ENCODE assay signal across 8 cellular contexts in the genomic region with DNA sequence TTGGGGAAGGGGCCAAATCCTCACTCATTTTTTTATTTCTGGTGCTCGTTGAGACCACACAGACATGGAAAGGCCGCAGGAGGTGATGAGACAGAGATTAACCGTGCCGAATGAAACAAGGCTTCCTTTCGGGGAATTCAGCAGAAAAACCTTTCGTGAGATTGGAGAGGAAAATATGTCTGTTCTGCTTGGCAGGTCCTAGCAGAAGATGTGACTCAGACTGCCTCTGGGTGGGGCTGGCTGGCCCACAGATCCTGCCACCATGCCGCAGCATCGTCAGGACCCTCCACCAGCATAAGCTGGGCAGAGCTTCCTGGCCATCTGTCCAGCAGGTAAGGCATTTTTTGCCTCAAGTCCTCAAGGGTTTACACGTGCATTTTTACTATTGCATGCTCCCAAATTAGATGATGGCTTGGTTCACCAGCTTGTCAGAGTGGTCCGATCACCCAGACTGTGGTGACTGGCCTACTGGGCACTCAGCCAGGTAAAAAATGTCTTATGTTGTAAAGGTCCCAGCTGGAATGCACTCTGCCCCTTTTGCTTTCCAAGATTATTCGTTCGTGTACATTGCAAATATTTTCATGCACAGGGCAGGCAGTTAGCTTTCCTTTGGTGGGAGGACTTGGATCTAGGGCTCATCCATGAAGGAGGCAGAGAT. TPM values are rescaled to one million over a fixed set of nuclear protein-coding genes. Genes with fewer than 3 reads are reported as not detected.
DNase-seq lines count a peak whose midpoint lies in the region; ATAC-seq, FAIRE-seq and TF ChIP-seq lines count a peak whose summit lies in the region.

No MANE protein-coding gene starts in this region.

- peak; percentile 19 to 41 (median 35); a peak in 4 of 6 replicates for TF ChIP-seq CTCF in GM12878 (IDR thresholded peaks at IDR 0.05 in 2 of 3, conservative IDR thresholded peaks at IDR 0.05 in 1 of 3; ENCODE audit: control insufficient read depth in 2 of 3, extremely low read depth in 1 of 3, insufficient read depth in 1 of 3, low read depth in 3 of 3, low read length in 3 of 3)

- intact Hi-C loops in GM12878 (cut with micrococcal nuclease; ENCODE audit: unreplicated experiment) = no loop called here

- H3K36me3 Mint-ChIP-seq in T-helper 17 cell (ENCODE audit: low read depth) = peaks cover 7% of the 10 kb centered on the region

- no peak for TF ChIP-seq RAD21 in GM12878 (IDR thresholded peaks at IDR 0.05; ENCODE audit: insufficient read depth, low read depth, low read length)

- SMC1A ChIA-PET in GM12878 (lab: Charles Lee; ENCODE audit: uncharacterized antibody, unreplicated experiment) = interaction anchor here (0.7 to 3.5 kb wide), 6 partner anchors 8 to 55 kb away, joined by 3 to 36 read pairs (median 6); a partner anchor contains a TSS

- peaks cover 43% of the 10 kb centered on the region for H3K4me1 Mint-ChIP-seq in T-helper 17 cell

- no peaks in the 10 kb centered on the region; a peak in 2 of 4 replicates for H3K36me3 ChIP-seq in GM12878 (ENCODE audit: control insufficient read depth in 2 of 2, insufficient read depth in 2 of 2, low read length in 1 of 2)

- H3K4me3 ChIP-seq in GM12878 = peak overlapping the region; percentile 92

- BruUV-seq in GM12878 (replicated peaks; lab: Mats Ljungman, UMichigan) = no TSS peak

- peak overlapping the region; percentile 94 for H3K4me3 Mint-ChIP-seq in T-helper 17 cell

- peak overlapping the region; percentile 94 for H3K9ac ChIP-seq in GM12878 (ENCODE audit: control insufficient read depth, insufficient read depth, low read length)

- peak overlapping the region; percentile 99 for H3K27ac ChIP-seq in GM12878 (ENCODE audit: control insufficient read depth, insufficient read depth)
- H3K27ac ChIP-seq in layer of hippocampus (ENCODE audit: low read depth, low read length) = peak overlapping the region; percentile 49

- peaks cover 9% of the 10 kb centered on the region for H3K4me1 ChIP-seq in GM12878 (ENCODE audit: control insufficient read depth, insufficient read depth, low read length)

- 9% methylated on average over 11 of the region's 12 CpGs for WGBS in GM12878 (ENCODE audit: insufficient coverage, insufficient replicate concordance, low lambda C conversion rate, missing lambda C conversion rate)

- H3K27me3 ChIP-seq in GM12878 (replicated peaks in 1 of 2; ENCODE audit: control insufficient read depth in 2 of 2, insufficient read depth in 2 of 2, low read length in 1 of 2) (no peaks in the 10 kb centered on the region), layer of hippocampus (ENCODE audit: control insufficient read depth, insufficient read depth, low read length) (no peaks in the 10 kb centered on the region)

- CTCF ChIA-PET in GM12878 (lab: Yijun Ruan, JAX) = interaction anchor here (0.5 to 6.0 kb wide), 14 partner anchors 12 to 499 kb away, joined by 3 to 36 read pairs (median 6); a partner anchor contains a TSS

- no peaks in the 10 kb centered on the region for H4K20me1 ChIP-seq in GM12878 (ENCODE audit: control insufficient read depth, insufficient read depth)

- H3K9me3 ChIP-seq in T-helper 17 cell (ENCODE audit: control insufficient read depth, low read length, poor library complexity, severe bottlenecking) = no peaks in the 10 kb centered on the region
- H3K9me3 ChIP-seq in GM12878 (replicated peaks; ENCODE audit: control insufficient read depth, insufficient read depth, low read length) = no peaks in the 10 kb centered on the region

- in situ Hi-C loops in GM12878 (cut with MboI) = no loop called here

- RAD21 ChIA-PET in GM12878 (lab: Charles Lee; ENCODE audit: unreplicated experiment) = interaction anchor here (0.7 to 4.0 kb wide), 4 partner anchors 10 to 238 kb away, joined by 3 to 65 read pairs (median 5); a partner anchor contains a TSS

- H2AFZ ChIP-seq in GM12878 (ENCODE audit: control insufficient read depth, low read depth, low read length) = no peak overlapping the region; the same call in 1 of the 2 replicates

- H3K79me2 ChIP-seq in GM12878 (ENCODE audit: control insufficient read depth, insufficient read depth, low read length) = peaks cover 43% of the 10 kb centered on the region

- TF ChIP-seq POLR2A in GM12878 (IDR thresholded peaks at IDR 0.05; ENCODE audit: low read depth, low read length) = peak; percentile 62; the same call in 1 of the 2 replicates

- no peaks in the 10 kb centered on the region for H3K27me3 Mint-ChIP-seq in T-helper 17 cell

- H3K27ac Mint-ChIP-seq in T-helper 17 cell = peak overlapping the region; percentile 91

- peak; percentile 32 for ATAC-seq in HG03565 (IDR thresholded peaks at IDR 0.05; ENCODE audit: unreplicated experiment)
- no peak for ATAC-seq in T-helper 17 cell
- ATAC-seq in GM12878 = peak; percentile 50

- peak overlapping the region; percentile 95 for H3K4me2 ChIP-seq in GM12878 (ENCODE audit: control insufficient read depth, insufficient read depth)

- POLR2A ChIA-PET in GM12878 (lab: Charles Lee) = interaction anchor here (0.9 to 3.4 kb wide), 8 partner anchors 17 to 193 kb away, joined by 3 to 63 read pairs (median 4); a partner anchor contains a TSS

- FAIRE-seq in GM12878 (lab: Jason Lieb, UNC) = peak; percentile 18

- DNase-seq in NCI-H2171 treated with DMSO at 0.1 percent for 48 hours (lab: John Stamatoyannopoulos, UW) (peak; percentile 33), NCI-H2171 (lab: John Stamatoyannopoulos, UW) (no peak), T-helper 17 cell (peak; percentile 12 to 30 (median 14)), GM12878 (ENCODE audit: low read depth, low spot score) (peak; percentile 30), HuH-7.5 (ENCODE audit: low spot score) (no peak)
- peak; percentile 74 to 76 for DNase-seq in stimulated activated CD4-positive, alpha-beta T cell treated with anti-CD3 and anti-CD28 coated beads, Interleukin-2, amount 100 ng/mL, for 24 hours

- TF ChIP-seq EP300 in GM12878 (IDR thresholded peaks at IDR 0.05; ENCODE audit: borderline replicate concordance in 1 of 2, control insufficient read depth in 1 of 2, low read depth in 2 of 2, low read length in 2 of 2) = peak in 1 of 2 experiments; percentile 17; a peak in 1 of 4 replicates

RNA-seq across cellular contexts. Expression of a gene that starts 1.5 kb away (rescaled TPM):
- 10 to 100 TPM; 75.3 to 77.0 TPM for total RNA-seq in T-helper 17 cell
- total RNA-seq in GM12878 (2013; cell fraction: nucleolus; rRNA removed) = 320 and 324 TPM in 2 replicates
- total RNA-seq in GM12878 (2014; rRNA removed) = 114 and 121 TPM in 2 replicates
- total RNA-seq in GM12878 (2014; rRNA removed; fragmentation: Illumina TruSeq; extraction: Trizol) = 109 and 112 TPM in 2 replicates
- 105 and 116 TPM in 2 replicates for total RNA-seq in GM12878 (2021)
- polyA plus RNA-seq in GM12878 (2011; ENCODE audit: low read depth) = 126 TPM
- 168 and 187 TPM in 2 replicates for polyA plus RNA-seq in GM12878 (2011; rRNA removed)
- 192 and 212 TPM in 2 replicates for polyA plus RNA-seq in GM12878 (2011; cell fraction: cytosol; rRNA removed)
- polyA plus RNA-seq in GM12878 (2011; cell fraction: nucleus; rRNA removed) = 381 and 470 TPM in 2 replicates
- polyA plus RNA-seq in GM12878 (2012) = 107 and 126 TPM in 2 replicates
- 110 and 118 TPM in 2 replicates for polyA plus RNA-seq in GM12878 (2014; fragmentation: Illumina TruSeq; extraction: Trizol)
- 100 to 1,000 TPM in 1 of 2 experiments, 10 to 100 TPM in 1; 94.2 to 127 TPM for polyA plus RNA-seq in GM12878 (2014; fragmentation: Nextera tagmentation; extraction: Ambion mirVana)
- 134 and 151 TPM in 2 replicates for polyA plus RNA-seq in GM12878 (2014; rRNA removed)
- 100 to 1,000 TPM; 155 to 157 TPM for polyA plus RNA-seq in GM12878 (2016; fragmentation: Nextera tagmentation; extraction: Ambion mirVana)
- 105 and 157 TPM in 2 replicates for polyA minus RNA-seq in GM12878 (2011; rRNA and poly(A)+ RNA removed)
- polyA minus RNA-seq in GM12878 (2011; cell fraction: cytosol; rRNA and poly(A)+ RNA removed) = 40.4 and 42.6 TPM in 2 replicates
- polyA minus RNA-seq in GM12878 (2011; cell fraction: nucleus; rRNA and poly(A)+ RNA removed) = 99.4 and 119 TPM in 2 replicates

RNA-seq across cellular contexts. Expression of a gene that starts 30.0 kb away (rescaled TPM):
- total RNA-seq in T-helper 17 cell (1 to 10 TPM in 1 of 2 donors, under 1 TPM in 1; 0.30 to 1.4 TPM), GM12878 (2014; rRNA removed) (0.23 and 0.60 TPM in 2 replicates), GM12878 (2014; rRNA removed; fragmentation: Illumina TruSeq; extraction: Trizol) (0.22 and 0.55 TPM in 2 replicates), GM12878 (2021) (0.43 and 0.82 TPM in 2 replicates)
- 0.34 and 0.84 TPM in 2 replicates for total RNA-seq in GM12878 (2013; cell fraction: nucleolus; rRNA removed)
- 0.18 TPM for polyA plus RNA-seq in GM12878 (2011; ENCODE audit: low read depth)
- polyA plus RNA-seq in GM12878 (2011; rRNA removed) (0.12 and 0.16 TPM in 2 replicates), GM12878 (2014; fragmentation: Illumina TruSeq; extraction: Trizol) (0.18 TPM in 1 of 2 replicates, not detected in the other), GM12878 (2014; fragmentation: Nextera tagmentation; extraction: Ambion mirVana) (under 1 TPM in 1 of 2 experiments, not detected in 1; 0.05 TPM), GM12878 (2014; rRNA removed) (0.38 and 0.60 TPM in 2 replicates), GM12878 (2016; fragmentation: Nextera tagmentation; extraction: Ambion mirVana) (under 1 TPM; 0.09 to 0.55 TPM)
- polyA plus RNA-seq in GM12878 (2011; cell fraction: cytosol; rRNA removed) = 0.15 and 0.20 TPM in 2 replicates
- 0.16 and 0.22 TPM in 2 replicates for polyA plus RNA-seq in GM12878 (2011; cell fraction: nucleus; rRNA removed)
- 0.83 and 0.86 TPM in 2 replicates for polyA plus RNA-seq in GM12878 (2012)
- polyA minus RNA-seq in GM12878 (2011; rRNA and poly(A)+ RNA removed) = 0.21 TPM in 1 of 2 replicates, not detected in the other
- 4.0 and 4.9 TPM in 2 replicates for polyA minus RNA-seq in GM12878 (2011; cell fraction: cytosol; rRNA and poly(A)+ RNA removed)
- 0.85 and 1.3 TPM in 2 replicates for polyA minus RNA-seq in GM12878 (2011; cell fraction: nucleus; rRNA and poly(A)+ RNA removed)

RNA-seq across cellular contexts. Expression of a gene that starts 32.3 kb away (rescaled TPM):
- 10 to 100 TPM; 19.6 to 23.1 TPM for total RNA-seq in T-helper 17 cell
- 32.3 and 32.4 TPM in 2 replicates for total RNA-seq in GM12878 (2013; cell fraction: nucleolus; rRNA removed)
- 7.2 and 10.6 TPM in 2 replicates for total RNA-seq in GM12878 (2014; rRNA removed)
- 5.0 and 5.6 TPM in 2 replicates for total RNA-seq in GM12878 (2014; rRNA removed; fragmentation: Illumina TruSeq; extraction: Trizol)
- total RNA-seq in GM12878 (2021) = 9.6 and 10.3 TPM in 2 replicates
- polyA plus RNA-seq in GM12878 (2011; ENCODE audit: low read depth) = 10.4 TPM
- polyA plus RNA-seq in GM12878 (2011; rRNA removed) = 3.4 and 8.0 TPM in 2 replicates
- 10.2 and 11.4 TPM in 2 replicates for polyA plus RNA-seq in GM12878 (2011; cell fraction: cytosol; rRNA removed)
- 37.0 and 38.6 TPM in 2 replicates for polyA plus RNA-seq in GM12878 (2011; cell fraction: nucleus; rRNA removed)
- 9.1 and 11.0 TPM in 2 replicates for polyA plus RNA-seq in GM12878 (2012)
- 3.2 and 6.0 TPM in 2 replicates for polyA plus RNA-seq in GM12878 (2014; fragmentation: Illumina TruSeq; extraction: Trizol)
- 1 to 10 TPM in 1 of 2 experiments, under 1 TPM in 1; 0.98 to 1.1 TPM for polyA plus RNA-seq in GM12878 (2014; fragmentation: Nextera tagmentation; extraction: Ambion mirVana)
- polyA plus RNA-seq in GM12878 (2014; rRNA removed) = 11.7 and 14.3 TPM in 2 replicates
- polyA plus RNA-seq in GM12878 (2016; fragmentation: Nextera tagmentation; extraction: Ambion mirVana) = 1 to 10 TPM; 6.9 to 7.9 TPM
- 15.2 and 21.1 TPM in 2 replicates for polyA minus RNA-seq in GM12878 (2011; rRNA and poly(A)+ RNA removed)
- polyA minus RNA-seq in GM12878 (2011; cell fraction: cytosol; rRNA and poly(A)+ RNA removed) = 7.9 and 8.9 TPM in 2 replicates
- 21.9 and 35.3 TPM in 2 replicates for polyA minus RNA-seq in GM12878 (2011; cell fraction: nucleus; rRNA and poly(A)+ RNA removed)

RNA-seq across cellular contexts. Expression of a gene that starts 39.6 kb away (rescaled TPM):
- total RNA-seq in T-helper 17 cell (100 to 1,000 TPM; 181 to 189 TPM), GM12878 (2014; rRNA removed) (77.6 and 82.8 TPM in 2 replicates), GM12878 (2014; rRNA removed; fragmentation: Illumina TruSeq; extraction: Trizol) (59.7 and 64.4 TPM in 2 replicates), GM12878 (2021) (75.7 and 79.0 TPM in 2 replicates)
- 293 and 339 TPM in 2 replicates for total RNA-seq in GM12878 (2013; cell fraction: nucleolus; rRNA removed)
- 108 TPM for polyA plus RNA-seq in GM12878 (2011; ENCODE audit: low read depth)
- polyA plus RNA-seq in GM12878 (2011; rRNA removed) (45.9 and 59.3 TPM in 2 replicates), GM12878 (2014; fragmentation: Illumina TruSeq; extraction: Trizol) (64.5 and 100 TPM in 2 replicates), GM12878 (2014; fragmentation: Nextera tagmentation; extraction: Ambion mirVana) (10 to 100 TPM; 20.9 to 25.0 TPM), GM12878 (2014; rRNA removed) (72.8 and 75.4 TPM in 2 replicates), GM12878 (2016; fragmentation: Nextera tagmentation; extraction: Ambion mirVana) (10 to 100 TPM; 79.2 to 91.4 TPM)
- 114 and 122 TPM in 2 replicates for polyA plus RNA-seq in GM12878 (2011; cell fraction: cytosol; rRNA removed)
- 108 and 146 TPM in 2 replicates for polyA plus RNA-seq in GM12878 (2011; cell fraction: nucleus; rRNA removed)
- 45.1 and 63.9 TPM in 2 replicates for polyA plus RNA-seq in GM12878 (2012)
- 83.6 and 138 TPM in 2 replicates for polyA minus RNA-seq in GM12878 (2011; rRNA and poly(A)+ RNA removed)
- polyA minus RNA-seq in GM12878 (2011; cell fraction: cytosol; rRNA and poly(A)+ RNA removed) = 20.4 and 24.9 TPM in 2 replicates
- 70.6 and 134 TPM in 2 replicates for polyA minus RNA-seq in GM12878 (2011; cell fraction: nucleus; rRNA and poly(A)+ RNA removed)

RNA-seq across cellular contexts. Expression of a gene that starts 41.5 kb away (rescaled TPM):
- total RNA-seq in T-helper 17 cell (1 to 10 TPM; 2.2 to 4.3 TPM), GM12878 (2014; rRNA removed) (3.8 and 4.3 TPM in 2 replicates), GM12878 (2014; rRNA removed; fragmentation: Illumina TruSeq; extraction: Trizol) (2.9 and 3.4 TPM in 2 replicates), GM12878 (2021) (5.2 TPM in 2 replicates)
- total RNA-seq in GM12878 (2013; cell fraction: nucleolus; rRNA removed) = 10.7 and 12.1 TPM in 2 replicates
- polyA plus RNA-seq in GM12878 (2011; ENCODE audit: low read depth) = 2.7 TPM
- polyA plus RNA-seq in GM12878 (2011; rRNA removed) (4.1 and 6.2 TPM in 2 replicates), GM12878 (2014; fragmentation: Illumina TruSeq; extraction: Trizol) (0.27 and 2.6 TPM in 2 replicates), GM12878 (2014; fragmentation: Nextera tagmentation; extraction: Ambion mirVana) (1 to 10 TPM; 3.5 to 4.4 TPM), GM12878 (2014; rRNA removed) (4.7 and 4.8 TPM in 2 replicates), GM12878 (2016; fragmentation: Nextera tagmentation; extraction: Ambion mirVana) (1 to 10 TPM; 5.5 to 8.9 TPM)
- polyA plus RNA-seq in GM12878 (2011; cell fraction: cytosol; rRNA removed) = 8.0 and 9.0 TPM in 2 replicates
- polyA plus RNA-seq in GM12878 (2011; cell fraction: nucleus; rRNA removed) = 10.2 and 12.5 TPM in 2 replicates
- polyA plus RNA-seq in GM12878 (2012) = 3.4 and 5.0 TPM in 2 replicates
- polyA minus RNA-seq in GM12878 (2011; rRNA and poly(A)+ RNA removed) = 9.2 and 13.9 TPM in 2 replicates
- 3.2 and 8.5 TPM in 2 replicates for polyA minus RNA-seq in GM12878 (2011; cell fraction: cytosol; rRNA and poly(A)+ RNA removed)
- 2.2 and 3.2 TPM in 2 replicates for polyA minus RNA-seq in GM12878 (2011; cell fraction: nucleus; rRNA and poly(A)+ RNA removed)

Comparison
In these comparisons a context has a peak if more than half of its experiments do, and no peak if none do; other contexts are left out.
1. DNase-seq: peak in NCI-H2171 treated with DMSO at 0.1 percent for 48 hours (single experiment), T-helper 17 cell (3 of 3), GM12878 (single experiment) and stimulated activated CD4-positive, alpha-beta T cell treated with anti-CD3 and anti-CD28 coated beads, Interleukin-2, amount 100 ng/mL, for 24 hours (2 of 2); none in NCI-H2171 (single experiment) and HuH-7.5 (single experiment).